8 cellular contexts compared by ENCODE assay signal in the genomic region with DNA sequence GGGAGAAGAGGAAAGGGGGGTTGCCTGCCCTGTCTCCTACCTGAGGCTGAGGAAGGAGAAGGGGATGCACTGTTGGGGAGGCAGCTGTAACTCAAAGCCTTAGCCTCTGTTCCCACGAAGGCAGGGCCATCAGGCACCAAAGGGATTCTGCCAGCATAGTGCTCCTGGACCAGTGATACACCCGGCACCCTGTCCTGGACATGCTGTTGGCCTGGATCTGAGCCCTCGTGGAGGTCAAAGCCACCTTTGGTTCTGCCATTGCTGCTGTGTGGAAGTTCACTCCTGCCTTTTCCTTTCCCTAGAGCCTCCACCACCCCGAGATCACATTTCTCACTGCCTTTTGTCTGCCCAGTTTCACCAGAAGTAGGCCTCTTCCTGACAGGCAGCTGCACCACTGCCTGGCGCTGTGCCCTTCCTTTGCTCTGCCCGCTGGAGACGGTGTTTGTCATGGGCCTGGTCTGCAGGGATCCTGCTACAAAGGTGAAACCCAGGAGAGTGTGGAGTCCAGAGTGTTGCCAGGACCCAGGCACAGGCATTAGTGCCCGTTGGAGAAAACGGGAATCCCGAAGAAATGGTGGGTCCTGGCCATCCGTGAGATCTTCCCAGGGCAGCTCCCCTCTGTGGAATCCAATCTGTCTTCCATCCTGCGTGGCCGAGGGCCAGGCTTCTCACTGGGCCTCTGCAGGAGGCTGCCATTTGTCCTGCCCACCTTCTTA.
DNase-seq lines count a peak whose midpoint lies in the region; ATAC-seq and TF ChIP-seq lines count a peak whose summit lies in the region.
"Not testable (repeated sequence)": the region's sequence is repeated elsewhere in the genome, so short reads cannot be mapped to it uniquely, and the experiment has no call there.

No MANE protein-coding gene starts in this region.

- DNase-seq in Caco-2 (peak; percentile 17 to 47), glutamatergic neuron (peak; percentile 8), left lung (peak; percentile 2 to 32), neural crest cell (ENCODE audit: low read depth, low spot score) (peak; percentile 1), transverse colon (peak; percentile 7)
- DNase-seq in activated CD8-positive, alpha-beta memory T cell treated with anti-CD3 and anti-CD28 coated beads, Interleukin-2, amount 10 ng/mL, durations not matched to agents 7 days and 5 days, result peak; percentile 39
- peak; percentile 16 for DNase-seq in activated naive CD8-positive, alpha-beta T cell treated with anti-CD3 and anti-CD28 coated beads, Interleukin-2, amount 50 U/mL, for 24 hours
- peak; percentile 6 for DNase-seq in stimulated activated CD4-positive, alpha-beta T cell treated with anti-CD3 and anti-CD28 coated beads, Interleukin-15, amount 100 ng/mL, for 24 hours

- 71 to 73% methylated on average over 6 to 10 of the region's 13 CpGs for WGBS in transverse colon (ENCODE audit: low coverage in 1 of 2), 2 donors

- ATAC-seq in activated CD8-positive, alpha-beta memory T cell treated with anti-CD3 and anti-CD28 coated beads, Interleukin-2, amount 10 ng/mL, durations not matched to agents 7 days and 5 days; activated naive CD8-positive, alpha-beta T cell treated with anti-CD3 and anti-CD28 coated beads, Interleukin-2, amount 50 U/mL, for 24 hours; left lung: not testable (repeated sequence)

- not testable (repeated sequence) for TF ChIP-seq POLR2A in transverse colon (IDR thresholded peaks at IDR 0.05)

- H3K36me3 Mint-ChIP-seq in Caco-2 (ENCODE audit: insufficient read depth, unreplicated experiment); activated CD8-positive, alpha-beta memory T cell treated with anti-CD3 and anti-CD28 coated beads, Interleukin-2, amount 10 ng/mL, durations not matched to agents 7 days and 5 days; activated naive CD8-positive, alpha-beta T cell treated with anti-CD3 and anti-CD28 coated beads, Interleukin-2, amount 50 U/mL, for 24 hours (ENCODE audit: low read depth); glutamatergic neuron (ENCODE audit: unreplicated experiment); neural crest cell (ENCODE audit: low read depth): not testable (repeated sequence)

- H3K27ac Mint-ChIP-seq in Caco-2 (ENCODE audit: unreplicated experiment); activated CD8-positive, alpha-beta memory T cell treated with anti-CD3 and anti-CD28 coated beads, Interleukin-2, amount 10 ng/mL, durations not matched to agents 7 days and 5 days; activated naive CD8-positive, alpha-beta T cell treated with anti-CD3 and anti-CD28 coated beads, Interleukin-2, amount 50 U/mL, for 24 hours; glutamatergic neuron (ENCODE audit: unreplicated experiment); neural crest cell (ENCODE audit: unreplicated experiment): not testable (repeated sequence)

- H3K4me3 ChIP-seq in Caco-2 (ENCODE audit: low read depth, low read length); left lung; transverse colon: not testable (repeated sequence)

- in situ Hi-C loops in transverse colon (cut with MboI; ENCODE audit: low pct_ligation_motif_present in 1 of 4, low pct_unique_long_range_greater_than_20kb in 1 of 4, low sequenced_read_pairs in 3 of 4), result not testable (repeated sequence)

- TF ChIP-seq CTCF in Caco-2 (IDR thresholded peaks at IDR 0.05; ENCODE audit: insufficient read depth in 1 of 2, low read depth in 1 of 2, low read length in 1 of 2, severe bottlenecking in 1 of 2, unreplicated experiment in 1 of 2); glutamatergic neuron (IDR thresholded peaks at IDR 0.05; ENCODE audit: partially characterized antibody, unreplicated experiment); left lung (IDR thresholded peaks at IDR 0.05); neural crest cell (conservative IDR thresholded peaks at IDR 0.05); transverse colon (IDR thresholded peaks at IDR 0.05): not testable (repeated sequence)

- H3K27me3 Mint-ChIP-seq in Caco-2 (ENCODE audit: insufficient read depth, unreplicated experiment); activated CD8-positive, alpha-beta memory T cell treated with anti-CD3 and anti-CD28 coated beads, Interleukin-2, amount 10 ng/mL, durations not matched to agents 7 days and 5 days; activated naive CD8-positive, alpha-beta T cell treated with anti-CD3 and anti-CD28 coated beads, Interleukin-2, amount 50 U/mL, for 24 hours; glutamatergic neuron (ENCODE audit: unreplicated experiment); neural crest cell (ENCODE audit: low read depth): not testable (repeated sequence)

- not testable (repeated sequence) for H3K4me1 Mint-ChIP-seq in Caco-2 (ENCODE audit: low read depth, unreplicated experiment); activated CD8-positive, alpha-beta memory T cell treated with anti-CD3 and anti-CD28 coated beads, Interleukin-2, amount 10 ng/mL, durations not matched to agents 7 days and 5 days; activated naive CD8-positive, alpha-beta T cell treated with anti-CD3 and anti-CD28 coated beads, Interleukin-2, amount 50 U/mL, for 24 hours; glutamatergic neuron (ENCODE audit: low read depth, unreplicated experiment); neural crest cell

- H3K27ac ChIP-seq in left lung, transverse colon: not testable (repeated sequence)

- BruUV-seq in Caco-2 (replicated peaks; lab: Mats Ljungman, UMichigan), result not testable (repeated sequence)

- intact Hi-C loops in Caco-2 (cut with micrococcal nuclease; ENCODE audit: unreplicated experiment); left lung (cut with DNase I); transverse colon (cut with DNase I; ENCODE audit: low total_unique reads): not testable (repeated sequence)

- H3K4me1 ChIP-seq in Caco-2, left lung, transverse colon: not testable (repeated sequence)

- not testable (repeated sequence) for TF ChIP-seq EP300 in transverse colon (IDR thresholded peaks at IDR 0.05; ENCODE audit: low read depth)

- not testable (repeated sequence) for H3K27me3 ChIP-seq in Caco-2 (replicated peaks; ENCODE audit: control insufficient read depth, insufficient read depth, low read length); left lung; transverse colon

- H3K4me3 Mint-ChIP-seq in Caco-2 (ENCODE audit: unreplicated experiment); activated CD8-positive, alpha-beta memory T cell treated with anti-CD3 and anti-CD28 coated beads, Interleukin-2, amount 10 ng/mL, durations not matched to agents 7 days and 5 days; activated naive CD8-positive, alpha-beta T cell treated with anti-CD3 and anti-CD28 coated beads, Interleukin-2, amount 50 U/mL, for 24 hours; glutamatergic neuron (ENCODE audit: unreplicated experiment); neural crest cell: not testable (repeated sequence)

- POLR2A ChIA-PET in Caco-2 (lab: Charles Lee), result not testable (repeated sequence)

- H3K9me3 Mint-ChIP-seq in Caco-2 (ENCODE audit: unreplicated experiment); activated CD8-positive, alpha-beta memory T cell treated with anti-CD3 and anti-CD28 coated beads, Interleukin-2, amount 10 ng/mL, durations not matched to agents 7 days and 5 days (ENCODE audit: low read depth); activated naive CD8-positive, alpha-beta T cell treated with anti-CD3 and anti-CD28 coated beads, Interleukin-2, amount 50 U/mL, for 24 hours; glutamatergic neuron (ENCODE audit: unreplicated experiment); neural crest cell: not testable (repeated sequence)

- CTCF ChIA-PET in Caco-2 (lab: Charles Lee); activated CD8-positive, alpha-beta memory T cell treated with anti-CD3 and anti-CD28 coated beads, Interleukin-2, amount 10 ng/mL, durations not matched to agents 7 days and 5 days (lab: Charles Lee): not testable (repeated sequence)

- H3K36me3 ChIP-seq in Caco-2 (ENCODE audit: control insufficient read depth, insufficient read depth, low read length); left lung; transverse colon: not testable (repeated sequence)

- H3K9me3 ChIP-seq in Caco-2, left lung, transverse colon: not testable (repeated sequence)
